In genomic region chr1:21308847-21309652, GRCh38 we compare ENCODE assay signal across 8 cellular contexts. TPM values are rescaled to one million over a fixed set of nuclear protein-coding genes. Genes with fewer than 3 reads are reported as not detected.
DNase-seq lines count a peak whose midpoint lies in the region; ATAC-seq, FAIRE-seq and TF ChIP-seq lines count a peak whose summit lies in the region.

No MANE protein-coding gene starts in this region.

- DNase-seq in CD8-positive, alpha-beta memory T cell = no peak
- DNase-seq in NCI-H1092 (lab: John Stamatoyannopoulos, UW) = peak; percentile 64
- peak; percentile 67 for DNase-seq in bronchial epithelial cell (ENCODE audit: low read depth)
- DNase-seq in natural killer cell = no peak
- no peak for DNase-seq in CD14-positive monocyte (ENCODE audit: low spot score)
- DNase-seq in activated effector memory CD4-positive, alpha-beta T cell treated with anti-CD3 and anti-CD28 coated beads, Interleukin-2, amount 50 U/mL, for 16 hours = no peak

- no peaks in the 10 kb centered on the region for H3K9me3 ChIP-seq in CD8-positive, alpha-beta memory T cell (ENCODE audit: low read length)
- no peaks in the 10 kb centered on the region for H3K9me3 ChIP-seq in muscle layer of duodenum (ENCODE audit: control insufficient read depth in 1 of 2, low read length in 2 of 2)

- TF ChIP-seq CTCF in bronchial epithelial cell (IDR thresholded peaks at IDR 0.05; ENCODE audit: insufficient read depth, low read length, severe bottlenecking) = no peak
- TF ChIP-seq CTCF in natural killer cell (IDR thresholded peaks at IDR 0.05) = no peak
- no peak for TF ChIP-seq CTCF in CD14-positive monocyte (IDR thresholded peaks at IDR 0.05)

- H3K27ac Mint-ChIP-seq in CD8-positive, alpha-beta memory T cell = peak overlapping the region in 5 of 8 donors; percentile 7 to 73 (median 58)
- H3K27ac Mint-ChIP-seq in natural killer cell (no peak overlapping the region), CD14-positive monocyte (no peak overlapping the region)

- H3K9me3 Mint-ChIP-seq in CD8-positive, alpha-beta memory T cell = no peaks in the 10 kb centered on the region
- H3K9me3 Mint-ChIP-seq in natural killer cell (no peaks in the 10 kb centered on the region), CD14-positive monocyte (peaks cover 0 to 10% (median 6%) of the 10 kb centered on the region in 7 donors)

- H3K27ac ChIP-seq in CD8-positive, alpha-beta memory T cell (ENCODE audit: low read depth, low read length) = no peak overlapping the region
- H3K27ac ChIP-seq in muscle layer of duodenum (ENCODE audit: low read length) = peak overlapping the region; percentile 19

- POLR2A ChIA-PET in CD8-positive, alpha-beta memory T cell (lab: Charles Lee) = interaction anchor here (0.6 kb wide), 1 partner anchor 12 kb away, joined by 3 read pairs; no protein-coding TSS in a partner anchor

- CTCF ChIA-PET in CD8-positive, alpha-beta memory T cell (lab: Charles Lee) = interaction anchor here (0.7 to 2.1 kb wide), 4 partner anchors 13 to 59 kb away, joined by 3 to 5 read pairs (median 3); no protein-coding TSS in a partner anchor

- H3K4me3 ChIP-seq in CD8-positive, alpha-beta memory T cell (ENCODE audit: low read length) = no peak overlapping the region
- H3K4me3 ChIP-seq in bronchial epithelial cell (ENCODE audit: low read depth, low read length) (no peak overlapping the region), muscle layer of duodenum (ENCODE audit: low read depth in 1 of 2, low read length in 2 of 2) (peak overlapping the region in 1 of 2 donors; percentile 39)

- peaks cover 0 to 2% (median 0%) of the 10 kb centered on the region in 3 donors for H3K36me3 Mint-ChIP-seq in CD8-positive, alpha-beta memory T cell
- H3K36me3 Mint-ChIP-seq in natural killer cell = no peaks in the 10 kb centered on the region
- H3K36me3 Mint-ChIP-seq in CD14-positive monocyte = peaks cover 2 to 4% of the 10 kb centered on the region in 2 donors

- H3K4me1 ChIP-seq in CD8-positive, alpha-beta memory T cell (ENCODE audit: insufficient read depth, low read length) = peaks cover 31% of the 10 kb centered on the region
- H3K4me1 ChIP-seq in muscle layer of duodenum (ENCODE audit: control insufficient read depth in 1 of 2, insufficient read depth in 2 of 2, low read length in 2 of 2) = peaks cover 26 to 81% of the 10 kb centered on the region in 2 donors

- H3K4me3 Mint-ChIP-seq in CD8-positive, alpha-beta memory T cell = no peak overlapping the region
- no peak overlapping the region for H3K4me3 Mint-ChIP-seq in natural killer cell
- peak overlapping the region in 1 of 2 donors; percentile 46 for H3K4me3 Mint-ChIP-seq in CD14-positive monocyte

- peak; percentile 76 for FAIRE-seq in bronchial epithelial cell (lab: Jason Lieb, UNC)

- no peaks in the 10 kb centered on the region for H3K27me3 ChIP-seq in CD8-positive, alpha-beta memory T cell (ENCODE audit: insufficient read depth, low read length, poor library complexity, severe bottlenecking)
- H3K27me3 ChIP-seq in bronchial epithelial cell (ENCODE audit: control insufficient read depth, insufficient read depth, low read length) (no peaks in the 10 kb centered on the region), muscle layer of duodenum (ENCODE audit: low read depth, low read length) (no peaks in the 10 kb centered on the region)

- H3K4me1 Mint-ChIP-seq in CD8-positive, alpha-beta memory T cell = peaks cover 30 to 60% (median 55%) of the 10 kb centered on the region in 3 donors
- H3K4me1 Mint-ChIP-seq in natural killer cell (peaks cover 36 to 52% of the 10 kb centered on the region in 2 donors), CD14-positive monocyte (peaks cover 14% of the 10 kb centered on the region)

- H3K27me3 Mint-ChIP-seq in CD8-positive, alpha-beta memory T cell = peaks cover 0 to 1% of the 10 kb centered on the region in 2 donors
- H3K27me3 Mint-ChIP-seq in natural killer cell (ENCODE audit: low read depth in 2 of 2) = no peaks in the 10 kb centered on the region
- peaks cover 24 to 55% (median 37%) of the 10 kb centered on the region in 3 donors for H3K27me3 Mint-ChIP-seq in CD14-positive monocyte (ENCODE audit: low read depth in 3 of 3)

- intact Hi-C loops in natural killer cell (cut with micrococcal nuclease) = no loop called here
- intact Hi-C loops in CD14-positive monocyte (cut with micrococcal nuclease) = loop anchor here in 1 of 2 donors (5.0 kb wide), 1 partner anchor 33 kb away; no protein-coding TSS in a partner anchor

- H3K36me3 ChIP-seq in CD8-positive, alpha-beta memory T cell (ENCODE audit: insufficient read depth, low read length) = no peaks in the 10 kb centered on the region
- H3K36me3 ChIP-seq in bronchial epithelial cell (ENCODE audit: control insufficient read depth, insufficient read depth, low read length) (no peaks in the 10 kb centered on the region), muscle layer of duodenum (ENCODE audit: control insufficient read depth in 1 of 2, insufficient read depth in 2 of 2, low read length in 2 of 2) (no peaks in the 10 kb centered on the region)

- ATAC-seq in HG03457 (IDR thresholded peaks at IDR 0.05; ENCODE audit: unreplicated experiment) (no peak), natural killer cell (no peak)

RNA-seq across cellular contexts. Expression of gene ECE1, which starts 18.8 kb away (rescaled TPM):
- total RNA-seq in CD8-positive, alpha-beta memory T cell = 10 to 100 TPM; 78.2 to 88.4 TPM
- 41.5 TPM for polyA plus RNA-seq in CD8-positive, alpha-beta memory T cell
- 44.2 and 61.8 TPM in 2 replicates for total RNA-seq in bronchial epithelial cell
- total RNA-seq in natural killer cell = 10 to 100 TPM; 47.2 to 70.1 (median 50.7) TPM
- 10 to 100 TPM; 10.6 to 23.3 TPM for polyA plus RNA-seq in CD14-positive monocyte

Comparison
In these comparisons a context has a peak if more than half of its experiments do, and no peak if none do; other contexts are left out.
1. DNase-seq: peak in NCI-H1092 (single experiment) and bronchial epithelial cell (single experiment); none in CD8-positive, alpha-beta memory T cell (0 of 5), natural killer cell (single experiment), CD14-positive monocyte (single experiment) and activated effector memory CD4-positive, alpha-beta T cell treated with anti-CD3 and anti-CD28 coated beads, Interleukin-2, amount 50 U/mL, for 16 hours (single experiment).
2. H3K27ac Mint-ChIP-seq: peak in CD8-positive, alpha-beta memory T cell (5 of 8); none in natural killer cell (0 of 2) and CD14-positive monocyte (0 of 7).